Comparison of ENCODE assay signal across 8 cellular contexts in the genomic region with DNA sequence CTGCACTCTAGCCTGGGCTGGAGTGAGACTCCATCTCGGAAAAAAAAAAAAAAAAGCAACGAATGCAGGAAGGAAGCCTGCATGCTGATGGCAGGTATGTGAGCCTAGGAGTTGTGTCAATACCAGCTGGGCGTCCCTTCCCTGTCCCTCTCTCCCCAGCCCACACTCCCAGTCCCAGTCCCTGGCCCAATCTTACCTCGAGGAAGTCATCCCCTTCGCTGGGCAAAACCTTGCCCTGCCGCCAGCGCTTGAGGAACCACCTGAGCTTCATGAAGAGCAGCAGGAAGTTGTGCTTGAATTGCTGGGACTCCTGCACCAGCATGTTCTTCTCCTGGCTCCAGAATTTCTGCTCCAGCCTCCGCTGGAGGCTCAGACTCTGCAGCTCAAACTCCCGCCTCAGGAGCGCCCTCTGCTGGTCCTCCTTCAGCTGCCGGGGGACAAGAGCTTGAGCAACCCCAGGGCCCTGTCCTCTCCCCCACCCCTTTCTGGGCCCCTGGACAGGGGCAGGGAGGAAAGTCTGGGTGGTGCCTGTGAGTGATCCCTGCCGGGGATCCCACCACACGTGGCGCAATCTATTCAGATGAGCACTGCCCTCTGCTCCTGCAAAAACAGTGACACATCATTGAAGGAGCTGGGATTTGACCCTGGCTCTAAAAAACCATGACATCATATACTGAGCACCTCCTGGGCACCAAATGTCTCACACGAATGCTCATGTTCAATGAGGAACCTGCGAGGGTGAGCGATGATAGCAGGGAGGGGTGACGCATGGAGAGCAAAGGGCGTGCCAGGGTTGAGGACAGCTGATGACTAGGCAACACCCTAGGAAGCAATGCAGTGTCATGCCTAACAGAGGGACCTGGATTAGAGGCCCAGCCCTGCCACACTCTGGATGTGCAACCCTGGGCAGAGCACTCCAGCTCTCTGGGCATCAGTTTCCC.
A peak's percentile ranks its signal among the peaks of the same experiment; 100 is the strongest.
DNase-seq lines count a peak whose midpoint lies in the region; ATAC-seq and TF ChIP-seq lines count a peak whose summit lies in the region.

No MANE protein-coding gene starts in this region.

- DNase-seq in HPDE6-E6E7 (ENCODE audit: extremely low spot score) (peak; percentile 98), T-helper 22 cell (ENCODE audit: low read depth) (peak; percentile 18), astrocyte of the cerebellum (ENCODE audit: low read depth) (no peak), iPS-NIHi11 (ENCODE audit: low spot score) (peak; percentile 86), middle frontal gyrus (ENCODE audit: extremely low spot score, low spot score) (no peak)
- peak; percentile 70 for DNase-seq in stimulated activated CD4-positive, alpha-beta T cell treated with anti-CD3 and anti-CD28 coated beads, Interleukin-1b, Interleukin-23, amount 100 ng/mL, for 4 hours (ENCODE audit: low read depth in 2 of 2)

- peaks cover 80% of the 10 kb centered on the region for H4K20me1 ChIP-seq in BLaER1

- H3K27me3 ChIP-seq in BLaER1 = no peaks in the 10 kb centered on the region

- H3K27ac ChIP-seq in BLaER1 = no peak overlapping the region

- peaks cover 99% of the 10 kb centered on the region for H3K36me3 ChIP-seq in BLaER1

- H3K4me1 ChIP-seq in BLaER1 = peaks cover 9% of the 10 kb centered on the region; the same call in 1 of the 2 replicates

- no peak overlapping the region for H3K4me2 ChIP-seq in BLaER1

- ATAC-seq in GM21619 (IDR thresholded peaks at IDR 0.05; ENCODE audit: unreplicated experiment) = no peak

- no peak overlapping the region for H3K4me3 ChIP-seq in BLaER1
- no peak overlapping the region for H3K4me3 ChIP-seq in astrocyte of the cerebellum (ENCODE audit: low read depth, low read length)

- peak; percentile 78 for TF ChIP-seq CTCF in astrocyte of the cerebellum (IDR thresholded peaks at IDR 0.05; ENCODE audit: low read depth, low read length, missing control alignments)

- H3K9ac ChIP-seq in BLaER1 = 0 out of 2 replicates have a peak overlapping the region, but pooled peaks have one; percentile 8

- no peaks in the 10 kb centered on the region for H3K9me3 ChIP-seq in BLaER1

- in situ Hi-C loops in astrocyte of the cerebellum (cut with HindIII; ENCODE audit: low sequenced_read_pairs) = loop anchor here (10.0 kb wide), 1 partner anchor 56 kb away; a partner anchor contains a TSS

Comparison
In these comparisons a context has a peak if more than half of its experiments do, and no peak if none do; other contexts are left out.
1. DNase-seq: peak in HPDE6-E6E7 (single experiment), T-helper 22 cell (single experiment), iPS-NIHi11 (single experiment) and stimulated activated CD4-positive, alpha-beta T cell treated with anti-CD3 and anti-CD28 coated beads, Interleukin-1b, Interleukin-23, amount 100 ng/mL, for 4 hours (2 of 2); none in astrocyte of the cerebellum (single experiment) and middle frontal gyrus (single experiment).